8 cellular contexts compared by ENCODE assay signal in genomic region chr12:31874961-31875608, GRCh38.
A peak's percentile ranks its signal among the peaks of the same experiment; 100 is the strongest.
DNase-seq lines count a peak whose midpoint lies in the region; ATAC-seq lines count a peak whose summit lies in the region.

No MANE protein-coding gene starts in this region.

- H3K27me3 Mint-ChIP-seq in central memory CD8-positive, alpha-beta T cell, result no peaks in the 10 kb centered on the region

- peak in 1 of 2 donors; percentile 62 for DNase-seq in central memory CD8-positive, alpha-beta T cell (ENCODE audit: low spot score in 2 of 2)
- DNase-seq in mucosa of gallbladder (ENCODE audit: low spot score), result peak; percentile 60
- peak; percentile 30 to 71 (median 56) for DNase-seq in stimulated activated naive CD4-positive, alpha-beta T cell (lab: John Stamatoyannopoulos, UW)
- DNase-seq in NCI-H1417 (lab: John Stamatoyannopoulos, UW), result no peak
- DNase-seq in NCI-H2081 (lab: John Stamatoyannopoulos, UW), result no peak

- no peaks in the 10 kb centered on the region for H3K9me3 Mint-ChIP-seq in central memory CD8-positive, alpha-beta T cell

- peaks cover 20% of the 10 kb centered on the region for H3K4me1 Mint-ChIP-seq in central memory CD8-positive, alpha-beta T cell

- ATAC-seq in GM18517 (IDR thresholded peaks at IDR 0.05; ENCODE audit: unreplicated experiment), result peak; percentile 86
- peak; percentile 89 for ATAC-seq in HG03378 (IDR thresholded peaks at IDR 0.05; ENCODE audit: unreplicated experiment)
- peak; percentile 92 to 95 for ATAC-seq in activated CD4-positive, CD25-positive, alpha-beta regulatory T cell treated with anti-CD3 and anti-CD28 coated beads, Interleukin-2, amount 50 U/mL, for 24 hours
- ATAC-seq in central memory CD8-positive, alpha-beta T cell (replicated peaks; ENCODE audit: extremely low read depth, poor library complexity, severe bottlenecking), result peak; percentile 95

- H3K36me3 Mint-ChIP-seq in central memory CD8-positive, alpha-beta T cell (ENCODE audit: insufficient read depth), result peaks cover 5% of the 10 kb centered on the region

- H3K4me3 Mint-ChIP-seq in central memory CD8-positive, alpha-beta T cell, result peak overlapping the region; percentile 2

- H3K27ac Mint-ChIP-seq in central memory CD8-positive, alpha-beta T cell (ENCODE audit: low read depth), result peak overlapping the region; percentile 97

Comparison
In these comparisons a context has a peak if more than half of its experiments do, and no peak if none do; other contexts are left out.
1. DNase-seq: peak in mucosa of gallbladder (single experiment) and stimulated activated naive CD4-positive, alpha-beta T cell (6 of 6); none in NCI-H1417 (0 of 3) and NCI-H2081 (0 of 2).
2. Peak in every context shown above with its lines, with median percentiles within 50 percentile points of each other: ATAC-seq.